Comparison of ENCODE assay signal across 29 cellular contexts in the genomic region with DNA sequence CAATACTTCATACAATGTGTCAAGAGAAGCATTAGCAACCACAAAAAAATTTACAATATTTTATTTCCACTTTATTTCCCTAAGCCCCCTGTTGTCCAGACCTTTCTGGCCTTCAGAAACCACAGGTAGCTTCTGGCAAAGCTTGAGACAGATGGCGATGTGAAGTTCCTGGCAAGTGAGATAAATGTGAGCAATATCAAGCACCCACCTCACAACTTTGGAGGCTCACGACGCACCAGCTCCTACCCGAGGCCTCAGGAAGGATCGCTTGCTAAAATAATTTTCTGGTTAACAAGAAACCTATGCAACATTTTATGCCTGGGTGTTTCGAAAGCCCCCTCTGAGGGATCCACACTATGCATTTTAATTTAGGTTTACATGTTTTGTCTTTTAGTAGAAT.
"Had no signal": no experiment of that assay in that cellular context is flagged by ENCODE, and none has a peak within 500 bp of the region (broad histone marks: within the 10 kb centered on the region; RNA-seq: fewer than 3 reads in every experiment).

No MANE protein-coding gene starts in this region.

- H3K36me3 ChIP-seq: gastrocnemius medialis, neutrophil, sigmoid colon, suprapubic skin, tibial artery, upper lobe of right lung, WERI-Rb-1 had no signal

- H3K36me3 Mint-ChIP-seq: activated naive CD4-positive, alpha-beta T cell treated with anti-CD3 and anti-CD28 coated beads, Interleukin-2, amount 50 U/mL, for 24 hours; naive B cell; stimulated activated naive B cell treated with anti-CD40 and anti-IgM and Interleukin-4, amounts not matched to agents 10 μg/mL and 1 μg/mL and 100 μg/mL, for 72 hours had no signal

- H3K4me1 Mint-ChIP-seq: activated CD4-positive, alpha-beta memory T cell treated with anti-CD3 and anti-CD28 coated beads, Interleukin-2, amount 10 ng/mL, durations not matched to agents 7 days and 5 days; activated CD4-positive, alpha-beta T cell treated with anti-CD3 and anti-CD28 coated beads, Interleukin-2, amount 10 ng/mL, durations not matched to agents 7 days and 5 days; activated naive CD4-positive, alpha-beta T cell treated with anti-CD3 and anti-CD28 coated beads, Interleukin-2, amount 50 U/mL, for 24 hours; activated naive CD8-positive, alpha-beta T cell treated with anti-CD3 and anti-CD28 coated beads, Interleukin-2, amount 50 U/mL, for 24 hours; naive B cell; nephron progenitor cell; stimulated activated naive B cell treated with anti-CD40 and anti-IgM and Interleukin-4, amounts not matched to agents 10 μg/mL and 1 μg/mL and 100 μg/mL, for 72 hours had no signal

- H3K9me3 Mint-ChIP-seq: activated CD4-positive, alpha-beta memory T cell treated with anti-CD3 and anti-CD28 coated beads, Interleukin-2, amount 10 ng/mL, durations not matched to agents 7 days and 5 days; activated CD4-positive, alpha-beta T cell treated with anti-CD3 and anti-CD28 coated beads, Interleukin-2, amount 10 ng/mL, durations not matched to agents 7 days and 5 days; activated naive CD4-positive, alpha-beta T cell treated with anti-CD3 and anti-CD28 coated beads, Interleukin-2, amount 50 U/mL, for 24 hours; activated naive CD8-positive, alpha-beta T cell treated with anti-CD3 and anti-CD28 coated beads, Interleukin-2, amount 50 U/mL, for 24 hours; activated T-cell treated with anti-CD3 and anti-CD28 coated beads, Interleukin-2, amount 50 U/mL, for 24 hours; naive B cell; nephron progenitor cell; stimulated activated naive B cell treated with anti-CD40 and anti-IgM and Interleukin-4, amounts not matched to agents 10 μg/mL and 1 μg/mL and 100 μg/mL, for 72 hours had no signal

- H3K27ac Mint-ChIP-seq: activated CD4-positive, alpha-beta memory T cell treated with anti-CD3 and anti-CD28 coated beads, Interleukin-2, amount 10 ng/mL, durations not matched to agents 7 days and 5 days; activated CD4-positive, alpha-beta T cell treated with anti-CD3 and anti-CD28 coated beads, Interleukin-2, amount 10 ng/mL, durations not matched to agents 7 days and 5 days; activated naive CD4-positive, alpha-beta T cell treated with anti-CD3 and anti-CD28 coated beads, Interleukin-2, amount 50 U/mL, for 24 hours; activated naive CD8-positive, alpha-beta T cell treated with anti-CD3 and anti-CD28 coated beads, Interleukin-2, amount 50 U/mL, for 24 hours; activated T-cell treated with anti-CD3 and anti-CD28 coated beads, Interleukin-2, amount 50 U/mL, for 24 hours; naive B cell; nephron progenitor cell; stimulated activated naive B cell treated with anti-CD40 and anti-IgM and Interleukin-4, amounts not matched to agents 10 μg/mL and 1 μg/mL and 100 μg/mL, for 72 hours had no signal

- DNase-seq: activated CD4-positive, alpha-beta memory T cell treated with anti-CD3 and anti-CD28 coated beads, Interleukin-2, amount 10 ng/mL, durations not matched to agents 7 days and 5 days; activated CD4-positive, alpha-beta T cell treated with anti-CD3 and anti-CD28 coated beads, Interleukin-2, amount 10 ng/mL, durations not matched to agents 7 days and 5 days; activated CD8-positive, alpha-beta memory T cell treated with anti-CD3 and anti-CD28 coated beads, Interleukin-2, amount 50 U/mL, for 48 hours; activated gamma-delta T cell; activated naive CD8-positive, alpha-beta T cell treated with anti-CD3 and anti-CD28 coated beads, Interleukin-2, amount 50 U/mL, for 24 hours; activated T-cell treated with anti-CD3 and anti-CD28 coated beads, Interleukin-2, amount 50 U/mL, for 24 hours; amygdala; body of pancreas; cerebellar nuclear complex; effector memory CD4-positive, alpha-beta T cell; erythroblast; gastrocnemius medialis; hippocampal formation; left colon; mammary epithelial cell; naive B cell; nephron progenitor cell; sigmoid colon; small intestine; stimulated activated naive B cell treated with anti-CD40 and anti-IgM and Interleukin-4, amounts not matched to agents 10 μg/mL and 1 μg/mL and 100 μg/mL, for 72 hours; T-helper 9 cell; tibial artery; upper lobe of right lung; WERI-Rb-1 had no signal

- H3K27me3 Mint-ChIP-seq: activated naive CD4-positive, alpha-beta T cell treated with anti-CD3 and anti-CD28 coated beads, Interleukin-2, amount 50 U/mL, for 24 hours; activated naive CD8-positive, alpha-beta T cell treated with anti-CD3 and anti-CD28 coated beads, Interleukin-2, amount 50 U/mL, for 24 hours had no signal

- H3K4me3 ChIP-seq: body of pancreas, coronary artery, dorsolateral prefrontal cortex, gastrocnemius medialis, sigmoid colon, suprapubic skin, tibial artery, upper lobe of right lung had no signal

- H3K27ac ChIP-seq: body of pancreas, coronary artery, dorsolateral prefrontal cortex, gastrocnemius medialis, neutrophil, sigmoid colon, suprapubic skin, tibial artery, upper lobe of right lung, WERI-Rb-1 had no signal

- H3K4me3 Mint-ChIP-seq: activated CD4-positive, alpha-beta memory T cell treated with anti-CD3 and anti-CD28 coated beads, Interleukin-2, amount 10 ng/mL, durations not matched to agents 7 days and 5 days; activated CD4-positive, alpha-beta T cell treated with anti-CD3 and anti-CD28 coated beads, Interleukin-2, amount 10 ng/mL, durations not matched to agents 7 days and 5 days; activated naive CD4-positive, alpha-beta T cell treated with anti-CD3 and anti-CD28 coated beads, Interleukin-2, amount 50 U/mL, for 24 hours; activated naive CD8-positive, alpha-beta T cell treated with anti-CD3 and anti-CD28 coated beads, Interleukin-2, amount 50 U/mL, for 24 hours; activated T-cell treated with anti-CD3 and anti-CD28 coated beads, Interleukin-2, amount 50 U/mL, for 24 hours; naive B cell; nephron progenitor cell; stimulated activated naive B cell treated with anti-CD40 and anti-IgM and Interleukin-4, amounts not matched to agents 10 μg/mL and 1 μg/mL and 100 μg/mL, for 72 hours had no signal

- H3K27me3 ChIP-seq: body of pancreas, dorsolateral prefrontal cortex, gastrocnemius medialis, neutrophil, sigmoid colon, suprapubic skin, tibial artery, upper lobe of right lung had no signal

- H3K9me3 ChIP-seq: body of pancreas, gastrocnemius medialis, neutrophil, sigmoid colon, suprapubic skin, tibial artery, upper lobe of right lung had no signal

- H3K4me1 ChIP-seq: body of pancreas, gastrocnemius medialis, sigmoid colon, suprapubic skin, tibial artery, upper lobe of right lung had no signal
